8 cellular contexts compared by ENCODE assay signal in the genomic region with DNA sequence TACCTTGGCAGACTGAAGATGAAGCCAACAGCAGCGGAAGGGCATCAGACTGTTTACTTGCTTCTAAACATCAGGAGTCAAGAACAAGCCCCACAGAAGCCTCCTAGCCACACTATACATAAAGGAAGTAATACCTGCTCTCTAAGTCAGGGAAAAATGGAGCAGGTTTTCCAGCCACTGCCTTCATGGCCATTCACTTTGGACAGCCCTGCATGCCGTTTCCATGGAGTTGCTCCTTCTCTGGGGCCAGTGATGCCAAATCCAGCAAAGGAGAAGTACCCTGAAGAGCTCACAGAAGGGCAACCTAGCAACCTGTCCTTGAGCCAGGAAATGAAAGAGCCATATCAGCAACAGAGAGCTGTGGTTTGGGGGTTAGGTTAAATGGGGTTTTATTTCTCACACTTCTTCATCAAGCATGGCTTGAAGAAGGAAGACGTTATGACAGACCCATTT. TPM values are rescaled to one million over a fixed set of nuclear protein-coding genes. Genes with fewer than 3 reads are reported as not detected.
DNase-seq lines count a peak whose midpoint lies in the region; ATAC-seq and TF ChIP-seq lines count a peak whose summit lies in the region.
"Not testable (repeated sequence)": the region's sequence is repeated elsewhere in the genome, so short reads cannot be mapped to it uniquely, and the experiment has no call there.

No MANE protein-coding gene starts in this region.

- H3K4me1 ChIP-seq in CD8-positive, alpha-beta memory T cell (ENCODE audit: insufficient read depth, low read length), result peaks cover 40% of the 10 kb centered on the region

- peaks cover 0 to 11% of the 10 kb centered on the region in 2 donors for H3K27me3 Mint-ChIP-seq in CD8-positive, alpha-beta memory T cell
- H3K27me3 Mint-ChIP-seq in IgD-negative memory B cell; activated B cell treated with CpG ODN at 0.5 μM for 24 hours; activated naive CD8-positive, alpha-beta T cell treated with anti-CD3 and anti-CD28 coated beads, Interleukin-2, amount 50 U/mL, for 24 hours; nephron (ENCODE audit: low read depth): not testable (repeated sequence)

- H3K4me3 Mint-ChIP-seq in CD8-positive, alpha-beta memory T cell, result peak overlapping the region; percentile 88 to 97 (median 93)
- H3K4me3 Mint-ChIP-seq in IgD-negative memory B cell, result peak overlapping the region in 3 of 4 donors; percentile 58 to 82 (median 61)
- not testable (repeated sequence) for H3K4me3 Mint-ChIP-seq in activated B cell treated with CpG ODN at 0.5 μM for 24 hours
- peak overlapping the region; percentile 83 for H3K4me3 Mint-ChIP-seq in activated naive CD8-positive, alpha-beta T cell treated with anti-CD3 and anti-CD28 coated beads, Interleukin-2, amount 50 U/mL, for 24 hours
- H3K4me3 Mint-ChIP-seq in nephron, result peak overlapping the region in 2 of 3 experiments; percentile 8 to 31

- not testable (repeated sequence) for H3K9me3 Mint-ChIP-seq in CD8-positive, alpha-beta memory T cell; IgD-negative memory B cell; activated B cell treated with CpG ODN at 0.5 μM for 24 hours; activated naive CD8-positive, alpha-beta T cell treated with anti-CD3 and anti-CD28 coated beads, Interleukin-2, amount 50 U/mL, for 24 hours; nephron

- H3K27ac ChIP-seq in CD8-positive, alpha-beta memory T cell (ENCODE audit: low read depth, low read length), result peak overlapping the region; percentile 69

- not testable (repeated sequence) for H3K36me3 ChIP-seq in CD8-positive, alpha-beta memory T cell (ENCODE audit: insufficient read depth, low read length)

- peak in 3 of 5 donors; percentile 58 to 70 (median 67) for DNase-seq in CD8-positive, alpha-beta memory T cell
- DNase-seq in activated B cell treated with CpG ODN at 0.5 μM for 24 hours; activated naive CD8-positive, alpha-beta T cell treated with anti-CD3 and anti-CD28 coated beads, Interleukin-2, amount 50 U/mL, for 24 hours: not testable (repeated sequence)

- not testable (repeated sequence) for H3K36me3 Mint-ChIP-seq in CD8-positive, alpha-beta memory T cell; IgD-negative memory B cell; activated B cell treated with CpG ODN at 0.5 μM for 24 hours (ENCODE audit: low read depth); activated naive CD8-positive, alpha-beta T cell treated with anti-CD3 and anti-CD28 coated beads, Interleukin-2, amount 50 U/mL, for 24 hours (ENCODE audit: low read depth); nephron (ENCODE audit: low read depth)

- intact Hi-C loops in activated B cell treated with CpG ODN at 0.5 μM for 24 hours (cut with micrococcal nuclease), result loop anchor here (5.0 kb wide), 2 partner anchors 47 to 193 kb away; a partner anchor contains a TSS

- H3K27me3 ChIP-seq in CD8-positive, alpha-beta memory T cell (ENCODE audit: insufficient read depth, low read length, poor library complexity, severe bottlenecking), result not testable (repeated sequence)

- CTCF ChIA-PET in CD8-positive, alpha-beta memory T cell (lab: Charles Lee), result interaction anchor here (1.4 to 3.4 kb wide), 3 partner anchors 9 to 192 kb away, joined by 4 to 36 read pairs (median 8); no protein-coding TSS in a partner anchor
- CTCF ChIA-PET in activated B cell treated with CpG ODN at 0.5 μM for 24 hours (lab: Charles Lee), result not testable (repeated sequence)

- peak overlapping the region; percentile 92 to 99 (median 96) for H3K27ac Mint-ChIP-seq in CD8-positive, alpha-beta memory T cell
- H3K27ac Mint-ChIP-seq in IgD-negative memory B cell (peak overlapping the region in 1 of 3 donors; percentile 6), activated B cell treated with CpG ODN at 0.5 μM for 24 hours (peak overlapping the region; percentile 46)
- H3K27ac Mint-ChIP-seq in activated naive CD8-positive, alpha-beta T cell treated with anti-CD3 and anti-CD28 coated beads, Interleukin-2, amount 50 U/mL, for 24 hours, result peak overlapping the region; percentile 72
- H3K27ac Mint-ChIP-seq in nephron, result not testable (repeated sequence)

- peaks cover 55 to 82% (median 74%) of the 10 kb centered on the region in 3 donors for H3K4me1 Mint-ChIP-seq in CD8-positive, alpha-beta memory T cell
- peaks cover 6 to 19% (median 10%) of the 10 kb centered on the region in 3 donors for H3K4me1 Mint-ChIP-seq in IgD-negative memory B cell
- H3K4me1 Mint-ChIP-seq in activated B cell treated with CpG ODN at 0.5 μM for 24 hours, result peaks cover 42% of the 10 kb centered on the region
- H3K4me1 Mint-ChIP-seq in activated naive CD8-positive, alpha-beta T cell treated with anti-CD3 and anti-CD28 coated beads, Interleukin-2, amount 50 U/mL, for 24 hours, result peaks cover 43% of the 10 kb centered on the region
- H3K4me1 Mint-ChIP-seq in nephron, result peaks cover 12% of the 10 kb centered on the region

- ATAC-seq in GM18868 (IDR thresholded peaks at IDR 0.05; ENCODE audit: unreplicated experiment) (peak; percentile 47), GM21526 (IDR thresholded peaks at IDR 0.05; ENCODE audit: low FRiP score, unreplicated experiment) (peak; percentile 53), HG03064 (IDR thresholded peaks at IDR 0.05; ENCODE audit: low read depth, unreplicated experiment) (peak; percentile 61)
- ATAC-seq in activated B cell treated with CpG ODN at 0.5 μM for 24 hours (ENCODE audit: low read depth), result not testable (repeated sequence)
- peak; percentile 42 for ATAC-seq in activated naive CD8-positive, alpha-beta T cell treated with anti-CD3 and anti-CD28 coated beads, Interleukin-2, amount 50 U/mL, for 24 hours

- peak overlapping the region; percentile 11 for H3K4me3 ChIP-seq in CD8-positive, alpha-beta memory T cell (ENCODE audit: low read length)

- TF ChIP-seq CTCF in activated B cell treated with CpG ODN at 0.5 μM for 24 hours (IDR thresholded peaks at IDR 0.05); nephron (IDR thresholded peaks at IDR 0.05; ENCODE audit: unreplicated experiment in 3 of 3): not testable (repeated sequence)

- H3K9me3 ChIP-seq in CD8-positive, alpha-beta memory T cell (ENCODE audit: low read length), result not testable (repeated sequence)

- POLR2A ChIA-PET in CD8-positive, alpha-beta memory T cell (lab: Charles Lee); activated B cell treated with CpG ODN at 0.5 μM for 24 hours (lab: Charles Lee): not testable (repeated sequence)

RNA-seq across cellular contexts. Expression of a gene that starts 1.8 kb away (rescaled TPM):
- 1 to 10 TPM; 2.9 to 3.1 TPM for total RNA-seq in CD8-positive, alpha-beta memory T cell
- 7.0 TPM for polyA plus RNA-seq in CD8-positive, alpha-beta memory T cell
- polyA plus RNA-seq in IgD-negative memory B cell, result 15.4 TPM
- 2.2 and 3.4 TPM in 2 replicates for total RNA-seq in activated B cell treated with CpG ODN at 0.5 μM for 24 hours

RNA-seq across cellular contexts. Expression of a gene that starts 34.5 kb away (rescaled TPM):
- 1 to 10 TPM; 2.1 to 3.3 TPM for total RNA-seq in CD8-positive, alpha-beta memory T cell
- 0.93 TPM for polyA plus RNA-seq in CD8-positive, alpha-beta memory T cell
- polyA plus RNA-seq in IgD-negative memory B cell, result 0.66 TPM
- total RNA-seq in activated B cell treated with CpG ODN at 0.5 μM for 24 hours, result 2.0 and 2.3 TPM in 2 replicates

RNA-seq across cellular contexts. Expression of a gene that starts 46.3 kb away (rescaled TPM):
- total RNA-seq in CD8-positive, alpha-beta memory T cell, result 1 to 10 TPM; 6.8 to 8.5 TPM
- polyA plus RNA-seq in CD8-positive, alpha-beta memory T cell, result 9.5 TPM
- polyA plus RNA-seq in IgD-negative memory B cell, result 9.5 TPM
- 9.6 and 11.6 TPM in 2 replicates for total RNA-seq in activated B cell treated with CpG ODN at 0.5 μM for 24 hours

RNA-seq across cellular contexts. Expression of a gene that starts 55.7 kb away (rescaled TPM):
- total RNA-seq in CD8-positive, alpha-beta memory T cell, result 10 to 100 TPM; 10.2 to 10.7 TPM
- polyA plus RNA-seq in CD8-positive, alpha-beta memory T cell, result 8.6 TPM
- 9.0 TPM for polyA plus RNA-seq in IgD-negative memory B cell
- total RNA-seq in activated B cell treated with CpG ODN at 0.5 μM for 24 hours, result 11.7 and 14.3 TPM in 2 replicates
